Comparison of ENCODE assay signal across 28 cellular contexts in the genomic region with DNA sequence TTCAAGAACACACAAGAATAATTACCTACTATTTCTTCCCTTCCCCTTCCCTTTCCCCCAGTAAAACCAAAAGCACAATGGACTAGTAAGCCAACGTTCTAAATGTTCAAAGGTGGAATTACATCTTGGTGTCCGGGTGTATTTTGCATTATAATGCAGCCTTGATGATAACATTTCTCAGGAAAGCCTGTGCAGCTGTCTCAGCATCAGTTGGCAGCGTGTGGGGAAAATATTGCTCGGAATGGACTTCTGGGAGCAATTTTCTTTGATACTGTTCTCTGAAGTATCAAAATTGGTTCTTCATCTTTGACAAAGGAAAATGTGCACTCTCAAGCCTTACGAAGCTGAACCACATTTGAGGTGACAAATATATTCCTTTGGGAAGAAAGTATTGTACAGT.
"Had no signal": no experiment of that assay in that cellular context is flagged by ENCODE, and none has a peak within 500 bp of the region (broad histone marks: within the 10 kb centered on the region; RNA-seq: fewer than 3 reads in every experiment).

No MANE protein-coding gene starts in this region.

- DNase-seq: stimulated activated CD4-positive, alpha-beta T cell treated with anti-CD3 and anti-CD28 coated beads, Interleukin-2, amount 100 ng/mL, for 48 hours; stimulated activated CD4-positive, alpha-beta T cell treated with anti-CD3 and anti-CD28 coated beads, Interleukin-4, amount 100 ng/mL, for 1 hour; stimulated activated CD4-positive, alpha-beta T cell treated with anti-CD3 and anti-CD28 coated beads, Interleukin-4, amount 100 ng/mL, for 24 hours; stimulated activated CD4-positive, alpha-beta T cell treated with anti-CD3 and anti-CD28 coated beads, Interleukin-4, amount 100 ng/mL, for 4 hours; stimulated activated CD8-positive, alpha-beta memory T cell treated with anti-CD3 and anti-CD28 coated beads, Interleukin-4, amount 100 ng/mL, for 48 hours; stimulated activated naive B cell treated with anti-CD40 and anti-IgM and Interleukin-4, amounts not matched to agents 10 μg/mL and 1 μg/mL and 100 μg/mL, for 72 hours; stimulated activated naive CD4-positive, alpha-beta T cell; stimulated activated naive CD4-positive, alpha-beta T cell treated with Interleukin-2 at 50 U/mL for 16 hours; stimulated activated naive CD8-positive, alpha-beta T cell treated with anti-CD3 and anti-CD28 coated beads, Interleukin-15, amount 100 ng/mL, for 72 hours; stimulated activated naive CD8-positive, alpha-beta T cell treated with anti-CD3 and anti-CD28 coated beads, Interleukin-15, Interleukin-2, amounts not matched to agents 100 U/mL and 50 U/mL, for 24 hours; stomach; substantia nigra; testis; thyroid gland; tibial artery; transverse colon; trophoblast cell; upper lobe of left lung; upper lobe of right lung; uterus had no signal

- H3K4me1 ChIP-seq: stomach, suprapubic skin, testis, thyroid gland, tibial artery, tibial nerve, transverse colon, upper lobe of left lung, upper lobe of right lung, uterus, vagina had no signal

- H3K27me3 ChIP-seq: stomach, suprapubic skin, testis, thyroid gland, tibial artery, tibial nerve, transverse colon, upper lobe of left lung, upper lobe of right lung, uterus, vagina had no signal

- H3K36me3 ChIP-seq: stomach, suprapubic skin, thoracic aorta, thyroid gland, tibial artery, tibial nerve, transverse colon, upper lobe of left lung, upper lobe of right lung, uterus, vagina had no signal

- H3K4me3 ChIP-seq: stomach, suprapubic skin, testis, thoracic aorta, thyroid gland, tibial artery, tibial nerve, transverse colon, upper lobe of left lung, upper lobe of right lung, uterus, vagina had no signal

- H3K4me3 Mint-ChIP-seq: stimulated activated effector memory CD8-positive, alpha-beta T cell treated with anti-CD3 and anti-CD28 coated beads, Interleukin-12 subunit alpha, Interleukin-12 subunit beta, amount 100 ng/mL, for 72 hours; stimulated activated memory B cell treated with anti-CD40 and anti-IgM and Interleukin-4, amounts not matched to agents 10 μg/mL and 1 μg/mL and 100 μg/mL, for 72 hours; stimulated activated naive B cell treated with anti-CD40 and anti-IgM and Interleukin-4, amounts not matched to agents 10 μg/mL and 1 μg/mL and 100 μg/mL, for 72 hours; stimulated activated naive CD8-positive, alpha-beta T cell treated with anti-CD3 and anti-CD28 coated beads, Interleukin-15, amount 100 ng/mL, for 72 hours; stimulated activated naive CD8-positive, alpha-beta T cell treated with anti-CD3 and anti-CD28 coated beads, Interleukin-15, Interleukin-2, amounts not matched to agents 100 ng/mL and 50 ng/mL, for 24 hours; type B pancreatic cell had no signal

- H3K27ac ChIP-seq: stomach, suprapubic skin, testis, thoracic aorta, thyroid gland, tibial artery, tibial nerve, transverse colon, upper lobe of left lung, upper lobe of right lung, uterus, vagina had no signal

- ATAC-seq: stimulated activated effector memory CD8-positive, alpha-beta T cell treated with anti-CD3 and anti-CD28 coated beads, Interleukin-12 subunit alpha, Interleukin-12 subunit beta, amount 100 ng/mL, for 72 hours; stimulated activated memory B cell treated with anti-CD40 and anti-IgM and Interleukin-4, amounts not matched to agents 10 μg/mL and 1 μg/mL and 100 μg/mL, for 72 hours; stimulated activated naive B cell treated with anti-CD40 and anti-IgM and Interleukin-4, amounts not matched to agents 10 μg/mL and 1 μg/mL and 100 μg/mL, for 72 hours; stimulated activated naive CD8-positive, alpha-beta T cell treated with anti-CD3 and anti-CD28 coated beads, Interleukin-15, amount 100 ng/mL, for 72 hours; stimulated activated naive CD8-positive, alpha-beta T cell treated with anti-CD3 and anti-CD28 coated beads, Interleukin-15, Interleukin-2, amounts not matched to agents 100 U/mL and 50 U/mL, for 24 hours had no signal

- H3K9me3 ChIP-seq: stomach, suprapubic skin, testis, thoracic aorta, thyroid gland, tibial artery, tibial nerve, transverse colon, upper lobe of left lung, upper lobe of right lung, uterus, vagina had no signal

- H3K36me3 Mint-ChIP-seq: stimulated activated effector memory CD8-positive, alpha-beta T cell treated with anti-CD3 and anti-CD28 coated beads, Interleukin-12 subunit alpha, Interleukin-12 subunit beta, amount 100 ng/mL, for 72 hours; stimulated activated memory B cell treated with anti-CD40 and anti-IgM and Interleukin-4, amounts not matched to agents 10 μg/mL and 1 μg/mL and 100 μg/mL, for 72 hours; stimulated activated naive B cell treated with anti-CD40 and anti-IgM and Interleukin-4, amounts not matched to agents 10 μg/mL and 1 μg/mL and 100 μg/mL, for 72 hours; type B pancreatic cell had no signal

- H3K27me3 Mint-ChIP-seq: stimulated activated memory B cell treated with anti-CD40 and anti-IgM and Interleukin-4, amounts not matched to agents 10 μg/mL and 1 μg/mL and 100 μg/mL, for 72 hours; stimulated activated naive B cell treated with anti-CD40 and anti-IgM and Interleukin-4, amounts not matched to agents 10 μg/mL and 1 μg/mL and 100 μg/mL, for 72 hours; stimulated activated naive CD8-positive, alpha-beta T cell treated with anti-CD3 and anti-CD28 coated beads, Interleukin-15, amount 100 ng/mL, for 72 hours; stimulated activated naive CD8-positive, alpha-beta T cell treated with anti-CD3 and anti-CD28 coated beads, Interleukin-15, Interleukin-2, amounts not matched to agents 100 ng/mL and 50 ng/mL, for 24 hours had no signal

- H3K27ac Mint-ChIP-seq: stimulated activated effector memory CD8-positive, alpha-beta T cell treated with anti-CD3 and anti-CD28 coated beads, Interleukin-12 subunit alpha, Interleukin-12 subunit beta, amount 100 ng/mL, for 72 hours; stimulated activated memory B cell treated with anti-CD40 and anti-IgM and Interleukin-4, amounts not matched to agents 10 μg/mL and 1 μg/mL and 100 μg/mL, for 72 hours; stimulated activated naive B cell treated with anti-CD40 and anti-IgM and Interleukin-4, amounts not matched to agents 10 μg/mL and 1 μg/mL and 100 μg/mL, for 72 hours; stimulated activated naive CD8-positive, alpha-beta T cell treated with anti-CD3 and anti-CD28 coated beads, Interleukin-15, amount 100 ng/mL, for 72 hours; stimulated activated naive CD8-positive, alpha-beta T cell treated with anti-CD3 and anti-CD28 coated beads, Interleukin-15, Interleukin-2, amounts not matched to agents 100 ng/mL and 50 ng/mL, for 24 hours; type B pancreatic cell had no signal

- H3K4me1 Mint-ChIP-seq: stimulated activated effector memory CD8-positive, alpha-beta T cell treated with anti-CD3 and anti-CD28 coated beads, Interleukin-12 subunit alpha, Interleukin-12 subunit beta, amount 100 ng/mL, for 72 hours; stimulated activated memory B cell treated with anti-CD40 and anti-IgM and Interleukin-4, amounts not matched to agents 10 μg/mL and 1 μg/mL and 100 μg/mL, for 72 hours; stimulated activated naive B cell treated with anti-CD40 and anti-IgM and Interleukin-4, amounts not matched to agents 10 μg/mL and 1 μg/mL and 100 μg/mL, for 72 hours; stimulated activated naive CD8-positive, alpha-beta T cell treated with anti-CD3 and anti-CD28 coated beads, Interleukin-15, amount 100 ng/mL, for 72 hours had no signal

- H3K9me3 Mint-ChIP-seq: stimulated activated effector memory CD8-positive, alpha-beta T cell treated with anti-CD3 and anti-CD28 coated beads, Interleukin-12 subunit alpha, Interleukin-12 subunit beta, amount 100 ng/mL, for 72 hours; stimulated activated memory B cell treated with anti-CD40 and anti-IgM and Interleukin-4, amounts not matched to agents 10 μg/mL and 1 μg/mL and 100 μg/mL, for 72 hours; stimulated activated naive B cell treated with anti-CD40 and anti-IgM and Interleukin-4, amounts not matched to agents 10 μg/mL and 1 μg/mL and 100 μg/mL, for 72 hours; stimulated activated naive CD8-positive, alpha-beta T cell treated with anti-CD3 and anti-CD28 coated beads, Interleukin-15, amount 100 ng/mL, for 72 hours; stimulated activated naive CD8-positive, alpha-beta T cell treated with anti-CD3 and anti-CD28 coated beads, Interleukin-15, Interleukin-2, amounts not matched to agents 100 ng/mL and 50 ng/mL, for 24 hours; type B pancreatic cell had no signal
